Comparison of ENCODE assay signal across 27 cellular contexts in the genomic region with DNA sequence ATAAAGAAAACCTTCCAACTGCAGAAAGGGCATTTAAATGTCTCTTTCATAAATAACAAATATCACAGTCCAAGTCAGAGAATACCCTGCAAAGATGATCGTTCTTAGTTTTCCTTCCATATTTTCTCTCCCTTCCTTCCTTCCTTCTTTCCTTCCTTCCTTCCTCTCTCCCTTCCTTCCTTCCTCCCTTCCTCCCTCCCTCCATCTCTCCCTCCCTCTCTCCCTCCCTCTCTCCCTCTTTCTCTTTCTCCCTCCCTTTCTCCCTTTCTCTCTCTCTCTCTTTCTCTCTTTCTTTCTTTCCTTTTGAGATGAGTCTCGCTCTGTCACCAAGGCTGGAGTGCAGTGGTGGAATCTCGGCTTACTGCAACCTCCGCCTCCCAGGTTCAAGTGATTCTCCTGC.
"Had no signal": no experiment of that assay in that cellular context is flagged by ENCODE, and none has a peak within 500 bp of the region (broad histone marks: within the 10 kb centered on the region; RNA-seq: fewer than 3 reads in every experiment).

No MANE protein-coding gene starts in this region.

- H3K4me3 ChIP-seq: stomach, suprapubic skin, testis, thoracic aorta, thyroid gland, tibial artery, tibial nerve, transverse colon, upper lobe of left lung, upper lobe of right lung, uterus, vagina had no signal

- DNase-seq: stimulated activated CD4-positive, alpha-beta T cell treated with anti-CD3 and anti-CD28 coated beads, Interleukin-2, amount 100 ng/mL, for 48 hours; stimulated activated CD4-positive, alpha-beta T cell treated with anti-CD3 and anti-CD28 coated beads, Interleukin-4, amount 100 ng/mL, for 1 hour; stimulated activated CD4-positive, alpha-beta T cell treated with anti-CD3 and anti-CD28 coated beads, Interleukin-4, amount 100 ng/mL, for 24 hours; stimulated activated CD4-positive, alpha-beta T cell treated with anti-CD3 and anti-CD28 coated beads, Interleukin-4, amount 100 ng/mL, for 4 hours; stimulated activated CD8-positive, alpha-beta memory T cell treated with anti-CD3 and anti-CD28 coated beads, Interleukin-4, amount 100 ng/mL, for 48 hours; stimulated activated naive B cell treated with anti-CD40 and anti-IgM and Interleukin-4, amounts not matched to agents 10 μg/mL and 1 μg/mL and 100 μg/mL, for 72 hours; stimulated activated naive CD4-positive, alpha-beta T cell; stimulated activated naive CD4-positive, alpha-beta T cell treated with Interleukin-2 at 50 U/mL for 16 hours; stimulated activated naive CD8-positive, alpha-beta T cell treated with anti-CD3 and anti-CD28 coated beads, Interleukin-15, amount 100 ng/mL, for 72 hours; stimulated activated naive CD8-positive, alpha-beta T cell treated with anti-CD3 and anti-CD28 coated beads, Interleukin-15, Interleukin-2, amounts not matched to agents 100 U/mL and 50 U/mL, for 24 hours; stomach; substantia nigra; testis; thyroid gland; tibial artery; transverse colon; trophoblast cell; upper lobe of left lung; upper lobe of right lung; uterus had no signal

- H3K27ac ChIP-seq: stomach, suprapubic skin, testis, thoracic aorta, thyroid gland, tibial artery, tibial nerve, transverse colon, upper lobe of left lung, upper lobe of right lung, uterus, vagina had no signal

- H3K9me3 ChIP-seq: stomach, suprapubic skin, testis, thoracic aorta, thyroid gland, tibial artery, tibial nerve, transverse colon, upper lobe of left lung, upper lobe of right lung, uterus, vagina had no signal

- H3K27me3 ChIP-seq: stomach, suprapubic skin, testis, thyroid gland, tibial artery, tibial nerve, transverse colon, upper lobe of left lung, upper lobe of right lung, uterus, vagina had no signal

- H3K36me3 ChIP-seq: stomach, suprapubic skin, thoracic aorta, thyroid gland, tibial artery, tibial nerve, transverse colon, upper lobe of left lung, upper lobe of right lung, uterus, vagina had no signal

- FAIRE-seq: urothelium cell line had no signal

- H3K4me1 ChIP-seq: stomach, suprapubic skin, testis, thyroid gland, tibial artery, tibial nerve, transverse colon, upper lobe of left lung, upper lobe of right lung, uterus, vagina had no signal

- ATAC-seq: stimulated activated effector memory CD8-positive, alpha-beta T cell treated with anti-CD3 and anti-CD28 coated beads, Interleukin-12 subunit alpha, Interleukin-12 subunit beta, amount 100 ng/mL, for 72 hours; stimulated activated memory B cell treated with anti-CD40 and anti-IgM and Interleukin-4, amounts not matched to agents 10 μg/mL and 1 μg/mL and 100 μg/mL, for 72 hours; stimulated activated naive B cell treated with anti-CD40 and anti-IgM and Interleukin-4, amounts not matched to agents 10 μg/mL and 1 μg/mL and 100 μg/mL, for 72 hours; stimulated activated naive CD8-positive, alpha-beta T cell treated with anti-CD3 and anti-CD28 coated beads, Interleukin-15, amount 100 ng/mL, for 72 hours; stimulated activated naive CD8-positive, alpha-beta T cell treated with anti-CD3 and anti-CD28 coated beads, Interleukin-15, Interleukin-2, amounts not matched to agents 100 U/mL and 50 U/mL, for 24 hours; upper lobe of right lung had no signal
